ENCODE assay signal across 7 cellular contexts in genomic region chr15:43662293-43662692, GRCh38. TPM values are rescaled to one million over a fixed set of nuclear protein-coding genes. Genes with fewer than 3 reads are reported as not detected.
"Had no signal": no experiment of that assay in that cellular context is flagged by ENCODE, and none has a peak within 500 bp of the region (broad histone marks: within the 10 kb centered on the region; RNA-seq: fewer than 3 reads in every experiment).

No MANE protein-coding gene starts in this region.

RNA-seq across cellular contexts. Expression of gene CKMT1A, which starts 31.4 kb away (rescaled TPM):
- total RNA-seq: activated CD4-positive, alpha-beta memory T cell treated with anti-CD3 and anti-CD28 coated beads, Interleukin-2, amount 10 ng/mL, durations not matched to agents 7 days and 5 days; activated CD4-positive, alpha-beta T cell treated with anti-CD3 and anti-CD28 coated beads, Interleukin-2, amount 10 ng/mL, durations not matched to agents 7 days and 5 days; activated CD8-positive, alpha-beta memory T cell treated with anti-CD3 and anti-CD28 coated beads, Interleukin-2, amount 10 ng/mL, durations not matched to agents 7 days and 5 days; activated CD8-positive, alpha-beta T cell treated with anti-CD3 and anti-CD28 coated beads, Interleukin-2, amount 10 ng/mL, durations not matched to agents 7 days and 5 days; activated naive CD8-positive, alpha-beta T cell treated with anti-CD3 and anti-CD28 coated beads, Interleukin-2, amount 10 ng/mL, durations not matched to agents 7 days and 5 days; ascending aorta; chondrocyte had no signal

RNA-seq across cellular contexts. Expression of gene STRC, which starts 43.7 kb away (rescaled TPM):
- total RNA-seq: ascending aorta had no signal
